ENCODE assay signal across 8 cellular contexts in the genomic region with DNA sequence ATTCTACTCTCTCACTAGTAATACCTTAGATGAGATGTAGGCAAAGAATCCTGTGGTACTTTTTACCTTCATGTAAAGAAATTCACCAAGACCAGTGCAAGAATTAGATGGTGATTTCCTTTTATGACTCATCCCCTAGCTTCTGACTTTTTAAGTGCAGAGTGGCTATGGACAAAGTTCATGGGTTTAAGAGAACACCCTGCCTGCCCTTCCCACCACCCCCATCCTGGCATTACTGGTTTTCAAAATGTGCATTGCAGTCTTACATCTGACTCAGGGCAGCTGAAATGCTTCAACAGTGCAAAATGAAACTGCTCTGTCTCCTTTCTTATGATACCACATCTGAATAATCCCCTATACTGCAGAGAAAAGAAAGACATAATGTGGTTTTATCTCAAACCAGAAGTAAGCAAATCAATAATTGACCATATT. TPM values are rescaled to one million over a fixed set of nuclear protein-coding genes. Genes with fewer than 3 reads are reported as not detected.
DNase-seq lines count a peak whose midpoint lies in the region; ATAC-seq, FAIRE-seq and TF ChIP-seq lines count a peak whose summit lies in the region.

No MANE protein-coding gene starts in this region.

- H3K9me3 ChIP-seq in GM12878 (replicated peaks; ENCODE audit: control insufficient read depth, insufficient read depth, low read length): no peaks in the 10 kb centered on the region

- ATAC-seq in GM19397 (IDR thresholded peaks at IDR 0.05; ENCODE audit: unreplicated experiment): peak; percentile 83
- peak; percentile 83 for ATAC-seq in HG03354 (IDR thresholded peaks at IDR 0.05; ENCODE audit: poor library complexity, severe bottlenecking, unreplicated experiment)
- peak; percentile 89 for ATAC-seq in GM12878

- 0 out of 2 replicates have a peak overlapping the region, but pooled peaks have one; percentile 21 for H3K4me2 ChIP-seq in GM12878 (ENCODE audit: control insufficient read depth, insufficient read depth)

- DNase-seq in ACHN (peak; percentile 80), GM12878 (ENCODE audit: low read depth, low spot score) (peak; percentile 64), NCI-H345 (lab: John Stamatoyannopoulos, UW) (no peak), NCI-H2227 treated with DMSO at 0.1 percent for 48 hours (lab: John Stamatoyannopoulos, UW) (no peak), NCI-H748 (lab: John Stamatoyannopoulos, UW; ENCODE audit: unreplicated experiment) (no peak)
- DNase-seq in stimulated activated CD4-positive, alpha-beta T cell treated with anti-CD3 and anti-CD28 coated beads, TNF-alpha, amount 100 ng/mL, for 48 hours (ENCODE audit: low read depth in 3 of 3): peak in 2 of 3 donors; percentile 25 to 31

- no peaks in the 10 kb centered on the region for H3K79me2 ChIP-seq in GM12878 (ENCODE audit: control insufficient read depth, insufficient read depth, low read length)

- no TSS peak for BruUV-seq in GM12878 (replicated peaks; lab: Mats Ljungman, UMichigan)

- H4K20me1 ChIP-seq in GM12878 (ENCODE audit: control insufficient read depth, insufficient read depth): no peaks in the 10 kb centered on the region

- TF ChIP-seq RAD21 in GM12878 (IDR thresholded peaks at IDR 0.05; ENCODE audit: insufficient read depth, low read depth, low read length): no peak

- no peak for FAIRE-seq in GM12878 (lab: Jason Lieb, UNC)

- TF ChIP-seq CTCF in GM12878 (IDR thresholded peaks at IDR 0.05 in 2 of 3, conservative IDR thresholded peaks at IDR 0.05 in 1 of 3; ENCODE audit: control insufficient read depth in 2 of 3, extremely low read depth in 1 of 3, insufficient read depth in 1 of 3, low read depth in 3 of 3, low read length in 3 of 3): no peak

- 0 out of 2 replicates have a peak, but pooled peaks cover 5% of the 10 kb centered on the region for H3K4me1 ChIP-seq in GM12878 (ENCODE audit: control insufficient read depth, insufficient read depth, low read length)

- no peak for TF ChIP-seq POLR2A in GM12878 (IDR thresholded peaks at IDR 0.05; ENCODE audit: low read depth, low read length)

- POLR2A ChIA-PET in GM12878 (lab: Charles Lee): interaction anchor here (0.6 kb wide), 1 partner anchor 876 kb away, joined by 4 read pairs; no protein-coding TSS in a partner anchor

- intact Hi-C loops in GM12878 (cut with micrococcal nuclease; ENCODE audit: unreplicated experiment): loop anchor here (5.0 kb wide), 1 partner anchor 599 kb away; no protein-coding TSS in a partner anchor

- H3K36me3 ChIP-seq in GM12878 (ENCODE audit: control insufficient read depth in 2 of 2, insufficient read depth in 2 of 2, low read length in 1 of 2): no peaks in the 10 kb centered on the region

- SMC1A ChIA-PET in GM12878 (lab: Charles Lee; ENCODE audit: uncharacterized antibody, unreplicated experiment): interaction anchor here (0.6 to 4.2 kb wide), 3 partner anchors 477 to 725 kb away, joined by 3 to 41 read pairs (median 3); no protein-coding TSS in a partner anchor

- TF ChIP-seq EP300 in GM12878 (IDR thresholded peaks at IDR 0.05; ENCODE audit: borderline replicate concordance in 1 of 2, control insufficient read depth in 1 of 2, low read depth in 2 of 2, low read length in 2 of 2): peak in 1 of 2 experiments; percentile 34; a peak in 1 of 4 replicates

- no peak overlapping the region for H3K27ac ChIP-seq in GM12878 (ENCODE audit: control insufficient read depth, insufficient read depth)

- H3K27me3 ChIP-seq in GM12878 (replicated peaks in 1 of 2; ENCODE audit: control insufficient read depth in 2 of 2, insufficient read depth in 2 of 2, low read length in 1 of 2): no peaks in the 10 kb centered on the region

- RAD21 ChIA-PET in GM12878 (lab: Charles Lee; ENCODE audit: unreplicated experiment): interaction anchor here (0.6 to 3.4 kb wide), 2 partner anchors 504 to 728 kb away, joined by 4 to 68 read pairs; no protein-coding TSS in a partner anchor

- H2AFZ ChIP-seq in GM12878 (ENCODE audit: control insufficient read depth, low read depth, low read length): no peak overlapping the region

- CTCF ChIA-PET in GM12878 (lab: Yijun Ruan, JAX): interaction anchor here (0.6 to 4.2 kb wide), 5 partner anchors 33 to 505 kb away, joined by 3 to 104 read pairs (median 18); no protein-coding TSS in a partner anchor

- in situ Hi-C loops in ACHN (cut with HindIII; ENCODE audit: low pct_ligation_motif_present, low pct_unique_long_range_greater_than_20kb, low sequenced_read_pairs) (loop anchor here (25.0 kb wide), 1 partner anchor 509 kb away; no protein-coding TSS in a partner anchor), GM12878 (cut with MboI) (loop anchor here (5.0 to 10.0 kb wide), 2 partner anchors 494 to 727 kb away; no protein-coding TSS in a partner anchor)

- H3K9ac ChIP-seq in GM12878 (ENCODE audit: control insufficient read depth, insufficient read depth, low read length): no peak overlapping the region

- H3K4me3 ChIP-seq in GM12878: no peak overlapping the region

TF ChIP-seq in GM12878, 131 proteins besides CTCF, POLR2A, EP300 and RAD21 (continues in another document):
- peak; percentile 69 to 71 for TF ChIP-seq IKZF2 (IDR thresholded peaks at IDR 0.05)
- TF ChIP-seq NFIC (IDR thresholded peaks at IDR 0.05; ENCODE audit: low read depth, low read length): peak; percentile 18; the same call in 1 of the 2 replicates
- TF ChIP-seq SUZ12 (IDR thresholded peaks at IDR 0.05; ENCODE audit: unreplicated experiment): no peak
- TF ChIP-seq RFX5 (IDR thresholded peaks at IDR 0.05; ENCODE audit: low read depth, low read length): no peak
- TF ChIP-seq POLR2AphosphoS2 (IDR thresholded peaks at IDR 0.05; ENCODE audit: low read depth, low read length): no peak
- 0 out of 2 replicates have a peak, but pooled peaks have one; percentile 52 for TF ChIP-seq RELB (IDR thresholded peaks at IDR 0.05; ENCODE audit: low read depth)
- TF ChIP-seq NR2F1 (conservative IDR thresholded peaks at IDR 0.05): peak; percentile 40; the same call in 1 of the 2 replicates
- TF ChIP-seq, protein P1, sequence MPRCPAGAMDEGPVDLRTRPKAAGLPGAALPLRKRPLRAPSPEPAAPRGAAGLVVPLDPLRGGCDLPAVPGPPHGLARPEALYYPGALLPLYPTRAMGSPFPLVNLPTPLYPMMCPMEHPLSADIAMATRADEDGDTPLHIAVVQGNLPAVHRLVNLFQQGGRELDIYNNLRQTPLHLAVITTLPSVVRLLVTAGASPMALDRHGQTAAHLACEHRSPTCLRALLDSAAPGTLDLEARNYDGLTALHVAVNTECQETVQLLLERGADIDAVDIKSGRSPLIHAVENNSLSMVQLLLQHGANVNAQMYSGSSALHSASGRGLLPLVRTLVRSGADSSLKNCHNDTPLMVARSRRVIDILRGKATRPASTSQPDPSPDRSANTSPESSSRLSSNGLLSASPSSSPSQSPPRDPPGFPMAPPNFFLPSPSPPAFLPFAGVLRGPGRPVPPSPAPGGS (IDR thresholded peaks at IDR 0.05; ENCODE audit: borderline replicate concordance, insufficient read depth, low read depth, low read length, poor library complexity, severe bottlenecking): no peak
- TF ChIP-seq ZBED1 (IDR thresholded peaks at IDR 0.05; ENCODE audit: borderline replicate concordance): no peak

RNA-seq across cellular contexts. Expression of gene MAIP1, which starts 22.6 kb away (rescaled TPM):
- total RNA-seq in GM12878 (2013; cell fraction: nucleolus; rRNA removed): 14.3 and 16.6 TPM in 2 replicates
- total RNA-seq in GM12878 (2014; rRNA removed) (38.5 and 38.8 TPM in 2 replicates), GM12878 (2014; rRNA removed; fragmentation: Illumina TruSeq; extraction: Trizol) (18.6 and 20.0 TPM in 2 replicates), GM12878 (2021) (24.5 and 27.3 TPM in 2 replicates)
- 8.7 TPM for polyA plus RNA-seq in GM12878 (2011; ENCODE audit: low read depth)
- polyA plus RNA-seq in GM12878 (2011; rRNA removed) (26.2 and 31.5 TPM in 2 replicates), GM12878 (2014; fragmentation: Illumina TruSeq; extraction: Trizol) (17.5 and 18.5 TPM in 2 replicates), GM12878 (2014; fragmentation: Nextera tagmentation; extraction: Ambion mirVana) (10 to 100 TPM in 1 of 2 experiments, 1 to 10 TPM in 1; 5.4 to 15.9 TPM), GM12878 (2014; rRNA removed) (29.7 and 30.3 TPM in 2 replicates), GM12878 (2016; fragmentation: Nextera tagmentation; extraction: Ambion mirVana) (10 to 100 TPM; 40.0 to 41.4 TPM)
- polyA plus RNA-seq in GM12878 (2011; cell fraction: cytosol; rRNA removed): 12.5 and 21.6 TPM in 2 replicates
- 13.4 and 14.8 TPM in 2 replicates for polyA plus RNA-seq in GM12878 (2011; cell fraction: nucleus; rRNA removed)
- 16.8 and 20.1 TPM in 2 replicates for polyA plus RNA-seq in GM12878 (2012)
- 13.2 and 24.1 TPM in 2 replicates for polyA minus RNA-seq in GM12878 (2011; rRNA and poly(A)+ RNA removed)
- polyA minus RNA-seq in GM12878 (2011; cell fraction: cytosol; rRNA and poly(A)+ RNA removed): 9.2 and 13.0 TPM in 2 replicates
- 15.7 and 24.3 TPM in 2 replicates for polyA minus RNA-seq in GM12878 (2011; cell fraction: nucleus; rRNA and poly(A)+ RNA removed)

RNA-seq across cellular contexts. Expression of gene TYW5, which starts 22.7 kb away (rescaled TPM):
- 75.6 and 78.2 TPM in 2 replicates for total RNA-seq in GM12878 (2013; cell fraction: nucleolus; rRNA removed)
- total RNA-seq in GM12878 (2014; rRNA removed) (9.6 and 9.9 TPM in 2 replicates), GM12878 (2014; rRNA removed; fragmentation: Illumina TruSeq; extraction: Trizol) (9.7 and 10.3 TPM in 2 replicates), GM12878 (2021) (5.2 and 5.8 TPM in 2 replicates)
- 3.6 TPM for polyA plus RNA-seq in GM12878 (2011; ENCODE audit: low read depth)
- polyA plus RNA-seq in GM12878 (2011; rRNA removed) (11.8 and 18.3 TPM in 2 replicates), GM12878 (2014; fragmentation: Illumina TruSeq; extraction: Trizol) (7.7 and 9.7 TPM in 2 replicates), GM12878 (2014; fragmentation: Nextera tagmentation; extraction: Ambion mirVana) (1 to 10 TPM; 4.6 to 5.4 TPM), GM12878 (2014; rRNA removed) (7.0 and 7.1 TPM in 2 replicates), GM12878 (2016; fragmentation: Nextera tagmentation; extraction: Ambion mirVana) (1 to 10 TPM; 6.2 to 8.5 TPM)
- polyA plus RNA-seq in GM12878 (2011; cell fraction: cytosol; rRNA removed): 3.8 and 4.5 TPM in 2 replicates
- polyA plus RNA-seq in GM12878 (2011; cell fraction: nucleus; rRNA removed): 13.0 and 13.3 TPM in 2 replicates
- 4.9 and 6.8 TPM in 2 replicates for polyA plus RNA-seq in GM12878 (2012)
- polyA minus RNA-seq in GM12878 (2011; rRNA and poly(A)+ RNA removed): 5.8 and 7.0 TPM in 2 replicates
- 1.9 and 2.5 TPM in 2 replicates for polyA minus RNA-seq in GM12878 (2011; cell fraction: cytosol; rRNA and poly(A)+ RNA removed)
- polyA minus RNA-seq in GM12878 (2011; cell fraction: nucleus; rRNA and poly(A)+ RNA removed): 10.8 and 15.7 TPM in 2 replicates

Comparison
In these comparisons a context has a peak if more than half of its experiments do, and no peak if none do; other contexts are left out.
1. DNase-seq: peak in ACHN (single experiment), GM12878 (single experiment) and stimulated activated CD4-positive, alpha-beta T cell treated with anti-CD3 and anti-CD28 coated beads, TNF-alpha, amount 100 ng/mL, for 48 hours (2 of 3); none in NCI-H345 (single experiment), NCI-H2227 treated with DMSO at 0.1 percent for 48 hours (single experiment) and NCI-H748 (single experiment).
2. Peak in every context shown above with its lines, with median percentiles within 50 percentile points of each other: ATAC-seq.